In the genomic region with DNA sequence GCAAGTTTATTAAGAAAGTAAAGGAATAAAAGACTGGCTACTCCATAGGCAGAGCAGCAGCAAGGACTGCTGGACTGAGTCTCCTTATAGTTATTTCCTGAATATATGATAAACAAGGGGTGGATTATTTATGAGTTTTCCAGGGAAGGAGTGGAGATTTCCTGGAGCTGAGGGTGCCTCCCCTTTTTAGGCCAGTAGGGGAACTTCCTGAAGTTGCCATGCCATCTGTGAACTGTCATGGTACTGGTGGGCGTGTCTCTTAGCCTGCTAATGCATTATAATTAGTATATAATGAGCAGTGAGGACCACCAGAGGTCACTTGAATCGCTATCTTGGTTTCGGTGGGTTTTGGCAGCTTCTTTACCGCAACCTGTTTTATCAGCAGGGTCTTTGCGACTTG, we compare ENCODE assay signal across 12 cellular contexts. TPM values are rescaled to one million over a fixed set of nuclear protein-coding genes. Genes with fewer than 3 reads are reported as not detected.
DNase-seq lines count a peak whose midpoint lies in the region; ATAC-seq and TF ChIP-seq lines count a peak whose summit lies in the region.
"Had no signal": no experiment of that assay in that cellular context is flagged by ENCODE, and none has a peak within 500 bp of the region (broad histone marks: within the 10 kb centered on the region; RNA-seq: fewer than 3 reads in every experiment).

No MANE protein-coding gene starts in this region.

- peaks cover 20 to 29% of the 10 kb centered on the region in 2 donors for H3K4me1 Mint-ChIP-seq in effector memory CD8-positive, alpha-beta T cell (ENCODE audit: low read depth in 2 of 2)
- H3K4me1 Mint-ChIP-seq in naive thymus-derived CD4-positive, alpha-beta T cell = peaks cover 10 to 35% (median 27%) of the 10 kb centered on the region in 7 donors

- no peaks in the 10 kb centered on the region for H3K9me3 Mint-ChIP-seq in effector memory CD8-positive, alpha-beta T cell
- peaks cover 0 to 3% (median 0%) of the 10 kb centered on the region in 11 donors for H3K9me3 Mint-ChIP-seq in naive thymus-derived CD4-positive, alpha-beta T cell

- H3K27ac ChIP-seq in naive thymus-derived CD4-positive, alpha-beta T cell (ENCODE audit: low read depth, low read length) = no peak overlapping the region
- H3K27ac ChIP-seq: testis, WERI-Rb-1 had no signal

- no peaks in the 10 kb centered on the region for H3K36me3 ChIP-seq in Loucy (ENCODE audit: insufficient read depth, low read length)
- H3K36me3 ChIP-seq in naive thymus-derived CD4-positive, alpha-beta T cell (ENCODE audit: control insufficient read depth in 2 of 3, insufficient read depth in 3 of 3, low read length in 3 of 3) = peaks cover 0 to 12% (median 0%) of the 10 kb centered on the region in 3 experiments
- H3K36me3 ChIP-seq: WERI-Rb-1 had no signal

- no peaks in the 10 kb centered on the region for H4K20me1 ChIP-seq in Loucy (ENCODE audit: insufficient read depth, low read length, poor library complexity, severe bottlenecking)

- peak overlapping the region; percentile 32 for H3K4me2 ChIP-seq in Loucy (ENCODE audit: low read depth, low read length, poor library complexity, severe bottlenecking)

- ATAC-seq in effector memory CD8-positive, alpha-beta T cell (replicated peaks) = no peak
- ATAC-seq in naive thymus-derived CD4-positive, alpha-beta T cell = no peak
- ATAC-seq in GM21390 (IDR thresholded peaks at IDR 0.05; ENCODE audit: unreplicated experiment) = no peak
- ATAC-seq: left lobe of liver had no signal

- CTCF ChIA-PET in naive thymus-derived CD4-positive, alpha-beta T cell (lab: Charles Lee) = no interaction called here

- no peak overlapping the region for H2AFZ ChIP-seq in Loucy (ENCODE audit: low read length)

- H3K4me3 ChIP-seq in Loucy (ENCODE audit: low read length, poor library complexity, severe bottlenecking) = no peak overlapping the region
- no peak overlapping the region for H3K4me3 ChIP-seq in naive thymus-derived CD4-positive, alpha-beta T cell (ENCODE audit: low read length)
- H3K4me3 ChIP-seq: heart right ventricle, testis had no signal

- DNase-seq in ELR (ENCODE audit: low read depth) = peak; percentile 17
- no peak for DNase-seq in effector memory CD8-positive, alpha-beta T cell
- DNase-seq in naive thymus-derived CD4-positive, alpha-beta T cell = no peak
- DNase-seq in stimulated activated CD4-positive, alpha-beta T cell treated with anti-CD3 and anti-CD28 coated beads, Interleukin-4, amount 100 ng/mL, for 4 hours = no peak
- DNase-seq in stimulated activated CD4-positive, alpha-beta T cell treated with anti-CD3 and anti-CD28 coated beads, Interleukin-4, amount 100 ng/mL, for 1 hour = no peak
- DNase-seq: heart right ventricle, occipital lobe, testis, WERI-Rb-1 had no signal

- peak overlapping the region; percentile 62 to 85 for H3K27ac Mint-ChIP-seq in effector memory CD8-positive, alpha-beta T cell
- peak overlapping the region in 7 of 9 donors; percentile 17 to 79 (median 39) for H3K27ac Mint-ChIP-seq in naive thymus-derived CD4-positive, alpha-beta T cell

- H3K36me3 Mint-ChIP-seq in effector memory CD8-positive, alpha-beta T cell (ENCODE audit: insufficient read depth) = no peaks in the 10 kb centered on the region
- H3K36me3 Mint-ChIP-seq in naive thymus-derived CD4-positive, alpha-beta T cell = peaks cover 12 to 55% (median 39%) of the 10 kb centered on the region in 5 donors

- no peaks in the 10 kb centered on the region for H3F3A ChIP-seq in Loucy (ENCODE audit: low read depth)

- no peaks in the 10 kb centered on the region for H3K27me3 Mint-ChIP-seq in effector memory CD8-positive, alpha-beta T cell
- H3K27me3 Mint-ChIP-seq in naive thymus-derived CD4-positive, alpha-beta T cell = no peaks in the 10 kb centered on the region

- no peak overlapping the region for H3K9ac ChIP-seq in Loucy (ENCODE audit: low read depth, low read length, poor library complexity, severe bottlenecking)

- no peaks in the 10 kb centered on the region for H3K9me3 ChIP-seq in Loucy (ENCODE audit: insufficient read depth, low read depth, low read length)
- H3K9me3 ChIP-seq in naive thymus-derived CD4-positive, alpha-beta T cell (ENCODE audit: control insufficient read depth in 2 of 3, low read length in 3 of 3) = no peaks in the 10 kb centered on the region
- H3K9me3 ChIP-seq: heart right ventricle, testis had no signal

- intact Hi-C loops in naive thymus-derived CD4-positive, alpha-beta T cell (cut with micrococcal nuclease) = no loop called here

- no peaks in the 10 kb centered on the region for H3K79me2 ChIP-seq in Loucy (ENCODE audit: insufficient read depth, low read length)

- H3K4me1 ChIP-seq in Loucy (ENCODE audit: insufficient read depth, low read length, poor library complexity, severe bottlenecking) = peaks cover 11% of the 10 kb centered on the region
- H3K4me1 ChIP-seq in naive thymus-derived CD4-positive, alpha-beta T cell (ENCODE audit: control insufficient read depth in 2 of 2, insufficient read depth in 2 of 2, low read length in 2 of 2) = peaks cover 11 to 16% of the 10 kb centered on the region in 2 donors

- no peaks in the 10 kb centered on the region for H3K27me3 ChIP-seq in Loucy (ENCODE audit: insufficient read depth, low read length, poor library complexity, severe bottlenecking)
- no peaks in the 10 kb centered on the region for H3K27me3 ChIP-seq in naive thymus-derived CD4-positive, alpha-beta T cell (ENCODE audit: control insufficient read depth in 2 of 2, insufficient read depth in 2 of 2, low read length in 2 of 2)
- H3K27me3 ChIP-seq: heart right ventricle, testis had no signal

- peak; percentile 24; the same call in 1 of the 2 replicates for TF ChIP-seq CTCF in Loucy (conservative IDR thresholded peaks at IDR 0.05; ENCODE audit: low read length)

- no peaks in the 10 kb centered on the region for H3K9me2 ChIP-seq in Loucy (replicated peaks; ENCODE audit: low read depth, low read length)

- peak overlapping the region; percentile 1 to 71 for H3K4me3 Mint-ChIP-seq in effector memory CD8-positive, alpha-beta T cell
- peak overlapping the region in 2 of 10 donors; percentile 21 to 57 for H3K4me3 Mint-ChIP-seq in naive thymus-derived CD4-positive, alpha-beta T cell

- POLR2A ChIA-PET in naive thymus-derived CD4-positive, alpha-beta T cell (lab: Charles Lee) = no interaction called here

RNA-seq across cellular contexts. Expression of gene ZSCAN5A, which starts 13.5 kb away (rescaled TPM):
- 10 to 100 TPM in 4 of 5 experiments, 1 to 10 TPM in 1; 8.0 to 15.4 (median 11.8) TPM for total RNA-seq in naive thymus-derived CD4-positive, alpha-beta T cell
- polyA plus RNA-seq in naive thymus-derived CD4-positive, alpha-beta T cell = 1 to 10 TPM; 6.7 to 7.6 TPM

RNA-seq across cellular contexts. Expression of gene EDDM13, which starts 28.6 kb away (rescaled TPM):
- total RNA-seq in naive thymus-derived CD4-positive, alpha-beta T cell = 1 to 10 TPM in 1 of 5 experiments, not detected in 4; 3.0 TPM
- 1 to 10 TPM in 1 of 2 donors, not detected in 1; 1.3 TPM for polyA plus RNA-seq in naive thymus-derived CD4-positive, alpha-beta T cell
- total RNA-seq: left lobe of liver, occipital lobe had no signal
